Comparison of ENCODE assay signal across 18 cellular contexts in genomic region chr16:57701759-57702371, GRCh38. TPM values are rescaled to one million over a fixed set of nuclear protein-coding genes. Genes with fewer than 3 reads are reported as not detected.
DNase-seq lines count a peak whose midpoint lies in the region; TF ChIP-seq lines count a peak whose summit lies in the region.
"Had no signal": no experiment of that assay in that cellular context is flagged by ENCODE, and none has a peak within 500 bp of the region (broad histone marks: within the 10 kb centered on the region; RNA-seq: fewer than 3 reads in every experiment).

No MANE protein-coding gene starts in this region.

- CTCF ChIA-PET in Caco-2 (lab: Charles Lee) = interaction anchor here (1.2 to 2.3 kb wide), 6 partner anchors 18 to 111 kb away, joined by 4 to 18 read pairs (median 6); partner anchors contain the start of gene KATNB1
- CTCF ChIA-PET in PC-9 (lab: Charles Lee) = no interaction called here
- CTCF ChIA-PET in Calu3 (lab: Charles Lee) = no interaction called here

- H3K27me3 ChIP-seq in Caco-2 (replicated peaks; ENCODE audit: control insufficient read depth, insufficient read depth, low read length) (no peaks in the 10 kb centered on the region), PC-9 (ENCODE audit: insufficient read depth, low read depth) (no peaks in the 10 kb centered on the region)

- peaks cover 35% of the 10 kb centered on the region for H3K4me1 Mint-ChIP-seq in Caco-2 (ENCODE audit: low read depth, unreplicated experiment)
- peaks cover 35% of the 10 kb centered on the region for H3K4me1 Mint-ChIP-seq in progenitor cell of endocrine pancreas (ENCODE audit: low read depth)
- peaks cover 9% of the 10 kb centered on the region for H3K4me1 Mint-ChIP-seq in Calu3 (ENCODE audit: low read depth, unreplicated experiment)
- H3K4me1 Mint-ChIP-seq: CD4-positive, CD25-positive, alpha-beta regulatory T cell had no signal

- H3K4me3 Mint-ChIP-seq in Caco-2 (ENCODE audit: unreplicated experiment) (peak overlapping the region; percentile 45), progenitor cell of endocrine pancreas (ENCODE audit: low read depth) (peak overlapping the region; percentile 21), Calu3 (ENCODE audit: low read depth, unreplicated experiment) (no peak overlapping the region)
- H3K4me3 Mint-ChIP-seq: CD4-positive, CD25-positive, alpha-beta regulatory T cell had no signal

- no peaks in the 10 kb centered on the region for H3K79me2 ChIP-seq in PC-9 (ENCODE audit: low read depth)

- no peaks in the 10 kb centered on the region for H3F3A ChIP-seq in PC-9 (ENCODE audit: insufficient read depth, low read depth)

- no peaks in the 10 kb centered on the region for H3K9me2 ChIP-seq in PC-9 (ENCODE audit: insufficient read depth)

- POLR2A ChIA-PET in Caco-2 (lab: Charles Lee) (interaction anchor here (0.6 to 2.1 kb wide), 2 partner anchors 34 to 240 kb away, joined by 3 to 18 read pairs; partner anchors contain the start of gene KATNB1), PC-9 (lab: Charles Lee; ENCODE audit: unreplicated experiment) (interaction anchor here (0.6 kb wide), 1 partner anchor 73 kb away, joined by 4 read pairs; the partner anchor contains the start of gene ADGRG1)

- H3K27me3 Mint-ChIP-seq in Caco-2 (ENCODE audit: insufficient read depth, unreplicated experiment) = no peaks in the 10 kb centered on the region
- H3K27me3 Mint-ChIP-seq in progenitor cell of endocrine pancreas = no peaks in the 10 kb centered on the region
- peaks cover 45% of the 10 kb centered on the region for H3K27me3 Mint-ChIP-seq in Calu3 (ENCODE audit: unreplicated experiment)
- H3K27me3 Mint-ChIP-seq: CD4-positive, CD25-positive, alpha-beta regulatory T cell had no signal

- TF ChIP-seq CTCF in Caco-2 (IDR thresholded peaks at IDR 0.05; ENCODE audit: insufficient read depth in 1 of 2, low read depth in 1 of 2, low read length in 1 of 2, severe bottlenecking in 1 of 2, unreplicated experiment in 1 of 2) (no peak), progenitor cell of endocrine pancreas (IDR thresholded peaks at IDR 0.05; ENCODE audit: unreplicated experiment) (no peak), PC-9 (conservative IDR thresholded peaks at IDR 0.05) (no peak), Calu3 (IDR thresholded peaks at IDR 0.05; ENCODE audit: unreplicated experiment) (no peak)

- H3K36me3 Mint-ChIP-seq in Caco-2 (ENCODE audit: insufficient read depth, unreplicated experiment) (no peaks in the 10 kb centered on the region), progenitor cell of endocrine pancreas (ENCODE audit: insufficient read depth) (no peaks in the 10 kb centered on the region), Calu3 (ENCODE audit: insufficient read depth, unreplicated experiment) (no peaks in the 10 kb centered on the region)
- H3K36me3 Mint-ChIP-seq: CD4-positive, CD25-positive, alpha-beta regulatory T cell had no signal

- H4K20me1 ChIP-seq in PC-9 (ENCODE audit: insufficient read depth) = no peaks in the 10 kb centered on the region

- H3K27ac Mint-ChIP-seq in Caco-2 (ENCODE audit: unreplicated experiment) (peak overlapping the region; percentile 97), progenitor cell of endocrine pancreas (peak overlapping the region; percentile 98), Calu3 (ENCODE audit: unreplicated experiment) (no peak overlapping the region)
- H3K27ac Mint-ChIP-seq: CD4-positive, CD25-positive, alpha-beta regulatory T cell had no signal

- no peak overlapping the region for H3K27ac ChIP-seq in PC-9
- H3K27ac ChIP-seq: A549 had no signal

- BruUV-seq in Caco-2 (replicated peaks; lab: Mats Ljungman, UMichigan) (no TSS peak), PC-9 (replicated peaks; lab: Mats Ljungman, UMichigan) (no TSS peak), Calu3 (replicated peaks; lab: Mats Ljungman, UMichigan) (no TSS peak)

- H3K4me1 ChIP-seq in Caco-2 (peaks cover 58% of the 10 kb centered on the region), PC-9 (replicated peaks; ENCODE audit: insufficient read depth) (no peaks in the 10 kb centered on the region)
- H3K4me1 ChIP-seq: HAP-1 had no signal

- intact Hi-C loops in Caco-2 (cut with micrococcal nuclease; ENCODE audit: unreplicated experiment) = loop anchor here (1.0 to 5.0 kb wide), 3 partner anchors 25 to 35 kb away; partner anchors contain the start of genes ADGRG3 and KATNB1
- intact Hi-C loops in PC-9 (cut with micrococcal nuclease; ENCODE audit: unreplicated experiment) = loop anchor here (2.0 kb wide), 1 partner anchor 63 kb away; no protein-coding TSS in a partner anchor
- intact Hi-C loops in Calu3 (cut with micrococcal nuclease; ENCODE audit: unreplicated experiment) = no loop called here

- no peak overlapping the region for H3K4me3 ChIP-seq in Caco-2 (ENCODE audit: low read depth, low read length)
- no peak overlapping the region for H3K4me3 ChIP-seq in PC-9
- H3K4me3 ChIP-seq: A549, HAP-1 had no signal

- DNase-seq in Caco-2 (peak in 1 of 2 experiments; percentile 27), amniotic epithelial cell (ENCODE audit: low read depth) (peak; percentile 88), left kidney (ENCODE audit: low read depth, low spot score) (peak; percentile 89), progenitor cell of endocrine pancreas (ENCODE audit: low spot score, unreplicated experiment) (no peak), midbrain (lab: John Stamatoyannopoulos, UW) (no peak), PC-9 (no peak), Calu3 (no peak), GM19238 (ENCODE audit: insufficient read length, low spot score) (no peak)
- DNase-seq: CD4-positive, CD25-positive, alpha-beta regulatory T cell; DND-41; GDM1; NCI-H1092; NCI-H2107; NCI-H226; NCI-H526 treated with DMSO at 0.1 percent for 48 hours had no signal

- H2AFZ ChIP-seq in PC-9 = no peak overlapping the region

- H3K9me3 ChIP-seq in Caco-2 (no peaks in the 10 kb centered on the region), PC-9 (ENCODE audit: insufficient read depth, low read depth) (no peaks in the 10 kb centered on the region)
- H3K9me3 ChIP-seq: A549, HAP-1 had no signal

- H3K36me3 ChIP-seq in Caco-2 (ENCODE audit: control insufficient read depth, insufficient read depth, low read length) (no peaks in the 10 kb centered on the region), PC-9 (ENCODE audit: low read depth) (no peaks in the 10 kb centered on the region)
- H3K36me3 ChIP-seq: HAP-1 had no signal

- H3K9me3 Mint-ChIP-seq in Caco-2 (ENCODE audit: unreplicated experiment) (peaks cover 10% of the 10 kb centered on the region), progenitor cell of endocrine pancreas (ENCODE audit: low read depth) (no peaks in the 10 kb centered on the region), Calu3 (ENCODE audit: low read depth, unreplicated experiment) (no peaks in the 10 kb centered on the region)

- H3K4me2 ChIP-seq in PC-9 = no peak overlapping the region
- H3K4me2 ChIP-seq: A549 had no signal

RNA-seq across cellular contexts. Expression of gene DRC7, which starts 7.3 kb away (rescaled TPM):
- 1.1 and 1.2 TPM in 2 replicates for total RNA-seq in Caco-2 (2022)
- total RNA-seq in progenitor cell of endocrine pancreas = 5.6 and 6.8 TPM in 2 replicates
- total RNA-seq in PC-9 (2021) = 0.85 and 1.7 TPM in 2 replicates
- not detected in 2 replicates for total RNA-seq in Calu3 (2022)
- total RNA-seq: CD4-positive, CD25-positive, alpha-beta regulatory T cell; HT-29 had no signal

RNA-seq across cellular contexts. Expression of gene KATNB1, which starts 33.7 kb away (rescaled TPM):
- 31.8 and 32.4 TPM in 2 replicates for total RNA-seq in Caco-2 (2022)
- total RNA-seq in progenitor cell of endocrine pancreas = 32.0 and 34.8 TPM in 2 replicates
- total RNA-seq in PC-9 (2021) = 25.9 and 27.7 TPM in 2 replicates
- 26.3 and 28.6 TPM in 2 replicates for total RNA-seq in Calu3 (2022)

RNA-seq across cellular contexts. Expression of gene ADGRG3, which starts 33.8 kb away (rescaled TPM):
- 0.25 TPM in 1 of 2 replicates, not detected in the other for total RNA-seq in Caco-2 (2022)
- not detected in 2 replicates for total RNA-seq in progenitor cell of endocrine pancreas
- 0.25 TPM in 1 of 2 replicates, not detected in the other for total RNA-seq in PC-9 (2021)
- not detected in 2 replicates for total RNA-seq in Calu3 (2022)
- total RNA-seq: HT-29 had no signal

Comparison
In these comparisons a context has a peak if more than half of its experiments do, and no peak if none do; other contexts are left out.
1. DNase-seq: peak in amniotic epithelial cell (single experiment) and left kidney (single experiment); none in progenitor cell of endocrine pancreas (single experiment), midbrain (single experiment), PC-9 (0 of 2), Calu3 (single experiment) and GM19238 (single experiment).